Comparison of ENCODE assay signal across 8 cellular contexts in the genomic region with DNA sequence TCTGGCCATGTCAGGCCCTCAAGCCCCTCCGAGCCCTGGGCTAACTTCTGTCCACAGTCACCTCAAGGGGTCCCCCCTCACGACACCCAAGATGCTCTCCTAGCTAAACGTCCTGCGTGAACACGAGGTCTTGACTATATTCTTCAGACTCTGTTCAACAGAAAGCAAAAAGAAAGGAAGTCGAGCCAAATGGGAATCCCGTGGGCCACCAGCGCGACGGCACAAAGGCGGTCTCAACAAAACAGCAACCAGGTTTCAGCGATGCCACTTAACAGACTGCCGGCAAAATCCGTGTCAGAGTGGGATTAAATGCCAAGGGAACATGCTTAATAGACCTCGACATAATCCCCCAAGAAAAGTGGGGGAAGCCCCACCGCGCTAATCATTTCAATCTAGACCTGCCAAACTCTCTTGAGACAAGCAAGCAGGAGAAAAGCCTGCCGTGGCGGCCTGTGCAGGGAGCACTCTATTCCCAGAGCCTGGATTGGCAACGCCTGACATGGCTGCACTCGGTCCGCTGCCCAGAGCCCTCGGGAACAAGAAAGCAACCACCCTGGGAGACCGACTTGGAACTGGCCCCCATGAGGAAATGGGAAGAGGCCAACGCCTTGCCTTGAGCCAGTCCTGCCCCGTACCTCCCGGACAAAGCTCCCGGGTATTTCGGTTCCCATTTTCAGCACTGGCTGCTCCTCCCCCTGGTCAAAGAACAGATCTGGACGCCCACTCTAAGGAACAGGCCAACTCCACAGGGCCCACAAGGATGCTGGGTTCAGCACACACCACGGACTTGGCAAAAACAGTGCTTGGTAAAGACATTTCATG. TPM values are rescaled to one million over a fixed set of nuclear protein-coding genes. Genes with fewer than 3 reads are reported as not detected.
DNase-seq lines count a peak whose midpoint lies in the region; ATAC-seq and TF ChIP-seq lines count a peak whose summit lies in the region.
"Had no signal": no experiment of that assay in that cellular context is flagged by ENCODE, and none has a peak within 500 bp of the region (broad histone marks: within the 10 kb centered on the region; RNA-seq: fewer than 3 reads in every experiment).

No MANE protein-coding gene starts in this region.

- peaks cover 10% of the 10 kb centered on the region; the same call in 1 of the 2 replicates for H3K36me3 ChIP-seq in PC-3 (ENCODE audit: low read depth, low read length)
- H3K36me3 ChIP-seq in suprapubic skin, result peaks cover 14% of the 10 kb centered on the region

- H3K4me1 ChIP-seq in PC-3 (ENCODE audit: insufficient read depth, low read length), result peaks cover 28% of the 10 kb centered on the region
- H3K4me1 ChIP-seq in suprapubic skin, result peaks cover 60% of the 10 kb centered on the region

- H3F3A ChIP-seq in PC-3 (ENCODE audit: low read length, unreplicated experiment), result peaks cover 8% of the 10 kb centered on the region

- DNase-seq in PC-3, result no peak
- DNase-seq in medulla oblongata (ENCODE audit: extremely low spot score), result peak; percentile 84
- peak; percentile 72 to 83 for DNase-seq in suprapubic skin (ENCODE audit: low spot score in 2 of 2)
- no peak for DNase-seq in ureter (ENCODE audit: low spot score)
- DNase-seq in iPS-NIHi11 (ENCODE audit: low spot score), result no peak
- no peak for DNase-seq in NCI-H446 (lab: John Stamatoyannopoulos, UW)

- peak overlapping the region; percentile 55; the same call in 1 of the 2 replicates for H3K9ac ChIP-seq in PC-3 (ENCODE audit: low read length)

- no peak for TF ChIP-seq POLR2A in suprapubic skin (IDR thresholded peaks at IDR 0.05)

- no peak for TF ChIP-seq EP300 in suprapubic skin (IDR thresholded peaks at IDR 0.05)

- CTCF ChIA-PET in PC-3 (lab: Charles Lee), result no interaction called here

- peaks cover 89% of the 10 kb centered on the region for H3K79me2 ChIP-seq in PC-3 (ENCODE audit: low read length)

- intact Hi-C loops in PC-3 (cut with micrococcal nuclease), result no loop called here

- no peaks in the 10 kb centered on the region for H3K9me2 ChIP-seq in PC-3 (replicated peaks; ENCODE audit: low read length)

- H2AFZ ChIP-seq in PC-3 (ENCODE audit: low read length), result no peak overlapping the region

- no TSS peak for BruUV-seq in PC-3 (replicated peaks; lab: Mats Ljungman, UMichigan)

- H3K27ac ChIP-seq in PC-3 (ENCODE audit: low read length) (peak overlapping the region; percentile 83), cingulate gyrus (ENCODE audit: low read depth, low read length) (peak overlapping the region; percentile 66), suprapubic skin (peak overlapping the region; percentile 92)

- no peaks in the 10 kb centered on the region for H4K20me1 ChIP-seq in PC-3 (ENCODE audit: low read length)

- peak overlapping the region; percentile 66 for H3K4me2 ChIP-seq in PC-3 (ENCODE audit: low read length)

- ATAC-seq in PC-3, result no peak
- ATAC-seq: GM12878 had no signal

- H3K9me3 ChIP-seq in PC-3 (ENCODE audit: low read length) (no peaks in the 10 kb centered on the region), suprapubic skin (no peaks in the 10 kb centered on the region)

- H3K4me3 ChIP-seq in PC-3 (ENCODE audit: low read length) (no peak overlapping the region), suprapubic skin (peak overlapping the region; percentile 12)
- H3K4me3 ChIP-seq: GM12878 had no signal

- no peak for TF ChIP-seq CTCF in PC-3 (conservative IDR thresholded peaks at IDR 0.05; ENCODE audit: low read depth, low read length)
- no peak for TF ChIP-seq CTCF in suprapubic skin (IDR thresholded peaks at IDR 0.05)

- 51% methylated on average over 25 of the region's 31 CpGs for WGBS in suprapubic skin

- POLR2A ChIA-PET in PC-3 (lab: Charles Lee; ENCODE audit: unreplicated experiment), result no interaction called here

- H3K27me3 ChIP-seq in PC-3 (ENCODE audit: low read length) (no peaks in the 10 kb centered on the region), suprapubic skin (no peaks in the 10 kb centered on the region)

RNA-seq across cellular contexts. Expression of a gene that starts 16.0 kb away (rescaled TPM):
- total RNA-seq in PC-3 (2014; rRNA removed) (13.4 and 20.0 TPM in 2 replicates), suprapubic skin (10 to 100 TPM; 24.2 to 42.8 (median 31.7) TPM), ureter (55.1 TPM)

RNA-seq across cellular contexts. Expression of a gene that starts 33.0 kb away (rescaled TPM):
- total RNA-seq in PC-3 (2014; rRNA removed), result 99.7 and 134 TPM in 2 replicates
- 10 to 100 TPM; 22.4 to 51.9 (median 44.7) TPM for total RNA-seq in suprapubic skin
- total RNA-seq in ureter, result 56.9 TPM

RNA-seq across cellular contexts. Expression of a gene that starts 49.2 kb away (rescaled TPM):
- 121 and 125 TPM in 2 replicates for total RNA-seq in PC-3 (2014; rRNA removed)
- 10 to 100 TPM; 13.9 to 45.9 (median 31.3) TPM for total RNA-seq in suprapubic skin
- total RNA-seq in ureter, result 15.5 TPM

Comparison
In these comparisons a context has a peak if more than half of its experiments do, and no peak if none do; other contexts are left out.
1. DNase-seq: peak in medulla oblongata (single experiment) and suprapubic skin (2 of 2); none in PC-3 (single experiment), ureter (single experiment), iPS-NIHi11 (single experiment) and NCI-H446 (0 of 2).
2. Peak in every context shown above with its lines, with median percentiles within 50 percentile points of each other: H3K27ac ChIP-seq.